Comparison of ENCODE assay signal across 8 cellular contexts in the genomic region with DNA sequence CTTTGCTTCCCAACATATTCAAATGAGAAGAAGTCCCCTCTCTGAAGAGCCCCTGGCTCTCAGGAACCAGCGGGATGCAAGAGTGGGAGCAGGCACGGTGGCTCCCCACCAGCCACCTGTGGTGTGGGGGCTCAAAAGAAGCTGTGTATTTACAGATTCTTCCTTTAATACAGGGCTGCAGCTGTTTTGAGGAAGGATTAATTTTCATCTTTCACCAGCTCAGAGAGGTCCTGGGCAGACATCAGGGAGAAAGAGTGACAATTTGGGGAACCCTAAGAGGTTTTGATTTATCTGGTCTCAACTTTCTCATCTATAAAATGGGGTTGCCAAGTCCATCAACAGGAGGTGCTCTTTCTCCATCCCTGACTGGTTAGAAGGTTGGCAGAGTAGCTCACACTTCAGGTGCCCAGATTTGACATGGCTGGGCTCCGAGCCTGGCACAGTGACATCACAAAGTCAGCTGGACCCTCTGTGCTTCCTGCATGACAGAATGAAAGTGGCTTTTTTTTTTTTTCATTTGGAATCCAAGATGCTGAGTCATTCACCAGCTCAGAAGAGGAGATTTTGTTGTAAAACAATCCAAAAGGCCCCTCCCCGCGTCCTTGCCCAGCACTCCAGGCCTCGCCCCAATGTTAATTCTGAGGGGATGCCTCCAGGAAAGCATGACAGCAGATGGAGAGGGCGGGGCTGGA. TPM values are rescaled to one million over a fixed set of nuclear protein-coding genes. Genes with fewer than 3 reads are reported as not detected.
DNase-seq lines count a peak whose midpoint lies in the region; ATAC-seq and TF ChIP-seq lines count a peak whose summit lies in the region.
"Had no signal": no experiment of that assay in that cellular context is flagged by ENCODE, and none has a peak within 500 bp of the region (broad histone marks: within the 10 kb centered on the region; RNA-seq: fewer than 3 reads in every experiment).

No MANE protein-coding gene starts in this region.

- H3K79me2 ChIP-seq in OCI-LY1 (ENCODE audit: insufficient read depth, low read length): no peaks in the 10 kb centered on the region
- H3K79me2 ChIP-seq in fibroblast of lung (ENCODE audit: control insufficient read depth, insufficient read depth, low read length): no peaks in the 10 kb centered on the region

- peak; percentile 98 for DNase-seq in H4 (ENCODE audit: low spot score)
- peak; percentile 84 to 89 for DNase-seq in fibroblast of lung (ENCODE audit: low read depth in 2 of 2)
- no peak for DNase-seq in NCI-H345 treated with DMSO at 0.1 percent for 48 hours (lab: John Stamatoyannopoulos, UW; ENCODE audit: unreplicated experiment)
- no peak for DNase-seq in MV-4-11 (lab: John Stamatoyannopoulos, UW)
- DNase-seq: SIG-M5 had no signal

- no peaks in the 10 kb centered on the region for H3F3A ChIP-seq in OCI-LY1 (ENCODE audit: insufficient read depth, low read length)

- TF ChIP-seq CTCF in OCI-LY1 (IDR thresholded peaks at IDR 0.05; ENCODE audit: low read length): peak; percentile 42
- TF ChIP-seq CTCF in fibroblast of lung (conservative IDR thresholded peaks at IDR 0.05 in 1 of 2, IDR thresholded peaks at IDR 0.05 in 1 of 2; ENCODE audit: low read depth in 1 of 2, low read length in 2 of 2): no peak

- no peaks in the 10 kb centered on the region for H3K36me3 ChIP-seq in OCI-LY1 (ENCODE audit: insufficient read depth, low read length)
- no peaks in the 10 kb centered on the region for H3K36me3 ChIP-seq in fibroblast of lung (ENCODE audit: control insufficient read depth, insufficient read depth, low read length)
- H3K36me3 ChIP-seq in skeletal muscle satellite cell (ENCODE audit: insufficient read depth, low read length): no peaks in the 10 kb centered on the region

- H3K4me1 ChIP-seq in OCI-LY1 (ENCODE audit: insufficient read depth, low read length, severe bottlenecking) (peaks cover 7% of the 10 kb centered on the region), fibroblast of lung (ENCODE audit: control insufficient read depth, extremely low read depth, insufficient read depth, low read length) (no peaks in the 10 kb centered on the region), skeletal muscle satellite cell (ENCODE audit: control insufficient read depth, insufficient read depth, low read length) (peaks cover 18% of the 10 kb centered on the region)

- no peak overlapping the region for H3K4me3 ChIP-seq in OCI-LY1 (ENCODE audit: low read depth, low read length, poor library complexity, severe bottlenecking)
- H3K4me3 ChIP-seq in fibroblast of lung (replicated peaks in 1 of 4; ENCODE audit: control extremely low read depth in 1 of 4, insufficient read depth in 1 of 4, low read depth in 3 of 4, low read length in 4 of 4): no peak overlapping the region
- no peak overlapping the region for H3K4me3 ChIP-seq in skeletal muscle satellite cell (ENCODE audit: low read length)

- ATAC-seq in HG02588 (IDR thresholded peaks at IDR 0.05; ENCODE audit: unreplicated experiment): no peak

- H2AFZ ChIP-seq in OCI-LY1 (ENCODE audit: low read length): no peak overlapping the region
- no peak overlapping the region for H2AFZ ChIP-seq in fibroblast of lung (ENCODE audit: low read length)

- H3K4me2 ChIP-seq in OCI-LY1 (ENCODE audit: low read length) (no peak overlapping the region), fibroblast of lung (ENCODE audit: extremely low read depth, insufficient read depth, low read length) (no peak overlapping the region), skeletal muscle satellite cell (ENCODE audit: low read length) (no peak overlapping the region)

- no peaks in the 10 kb centered on the region for H4K20me1 ChIP-seq in OCI-LY1 (ENCODE audit: insufficient read depth, low read length)
- no peaks in the 10 kb centered on the region for H4K20me1 ChIP-seq in fibroblast of lung (ENCODE audit: control insufficient read depth, extremely low read depth, insufficient read depth, low read length)

- H3K9me3 ChIP-seq in OCI-LY1 (ENCODE audit: low read length) (no peaks in the 10 kb centered on the region), fibroblast of lung (ENCODE audit: control insufficient read depth, insufficient read depth, low read depth, low read length) (no peaks in the 10 kb centered on the region), skeletal muscle satellite cell (replicated peaks; ENCODE audit: low read length) (no peaks in the 10 kb centered on the region)

- H3K27me3 ChIP-seq in OCI-LY1 (ENCODE audit: insufficient read depth, low read length) (no peaks in the 10 kb centered on the region), fibroblast of lung (ENCODE audit: control insufficient read depth, insufficient read depth, low read length) (peaks cover 11% of the 10 kb centered on the region), skeletal muscle satellite cell (ENCODE audit: control insufficient read depth, insufficient read depth, low read length) (no peaks in the 10 kb centered on the region)

- no peak overlapping the region for H3K27ac ChIP-seq in OCI-LY1 (ENCODE audit: low read depth, low read length, poor library complexity, severe bottlenecking)
- no peak overlapping the region for H3K27ac ChIP-seq in fibroblast of lung (ENCODE audit: insufficient read depth, low read length)

- no peaks in the 10 kb centered on the region for H3K9me2 ChIP-seq in OCI-LY1 (ENCODE audit: low read depth, low read length)

- H3K9ac ChIP-seq in OCI-LY1 (ENCODE audit: low read length): no peak overlapping the region
- H3K9ac ChIP-seq in fibroblast of lung (ENCODE audit: insufficient read depth, low read length): no peak overlapping the region
- H3K9ac ChIP-seq in skeletal muscle satellite cell (ENCODE audit: low read depth, low read length): peak overlapping the region; percentile 5

RNA-seq across cellular contexts. Expression of gene SIX2, which starts 15.5 kb away (rescaled TPM):
- 0.06 and 0.52 TPM in 2 replicates for total RNA-seq in H4 (2014; rRNA removed; shearing (Covaris generic))
- total RNA-seq in fibroblast of lung: under 0.01 TPM in 1 of 2 replicates, not detected in the other
- 0.03 TPM in 1 of 2 replicates, not detected in the other for polyA plus RNA-seq in fibroblast of lung
- polyA plus RNA-seq in fibroblast of lung (2012): not detected in 2 replicates
- polyA minus RNA-seq in fibroblast of lung (ENCODE audit: low replicate concordance): not detected in 2 replicates
- total RNA-seq in skeletal muscle satellite cell (2012; rRNA removed): 9.6 and 13.5 TPM in 2 replicates

Comparison
In these comparisons a context has a peak if more than half of its experiments do, and no peak if none do; other contexts are left out.
1. DNase-seq: peak in H4 (single experiment) and fibroblast of lung (2 of 2); none in NCI-H345 treated with DMSO at 0.1 percent for 48 hours (single experiment) and MV-4-11 (single experiment).